12 cellular contexts compared by ENCODE assay signal in genomic region chr4:7815562-7815961, GRCh38.
DNase-seq lines count a peak whose midpoint lies in the region; TF ChIP-seq lines count a peak whose summit lies in the region.
"Had no signal": no experiment of that assay in that cellular context is flagged by ENCODE, and none has a peak within 500 bp of the region (broad histone marks: within the 10 kb centered on the region; RNA-seq: fewer than 3 reads in every experiment).

No MANE protein-coding gene starts in this region.

- H3K27ac Mint-ChIP-seq in CD14-positive monocyte = no peak overlapping the region

- H3K27ac ChIP-seq in SJSA1 = peak overlapping the region; percentile 4
- H3K27ac ChIP-seq: tibial nerve had no signal

- H3K9me3 ChIP-seq in SJSA1 (replicated peaks) (no peaks in the 10 kb centered on the region), skeletal muscle satellite cell (replicated peaks; ENCODE audit: low read length) (no peaks in the 10 kb centered on the region)
- H3K9me3 ChIP-seq: tibial nerve had no signal

- H3K4me3 Mint-ChIP-seq in CD14-positive monocyte = no peak overlapping the region
- H3K4me3 Mint-ChIP-seq: activated T-cell treated with anti-CD3 and anti-CD28 coated beads, Interleukin-2, amount 50 U/mL, for 4 hours; brain had no signal

- H3K36me3 Mint-ChIP-seq in CD14-positive monocyte = peaks cover 0 to 34% of the 10 kb centered on the region in 2 donors

- intact Hi-C loops in CD14-positive monocyte (cut with micrococcal nuclease) = no loop called here

- H3K4me2 ChIP-seq in skeletal muscle satellite cell (ENCODE audit: low read length) = no peak overlapping the region

- no peak for TF ChIP-seq CTCF in fibroblast of pulmonary artery (IDR thresholded peaks at IDR 0.05; ENCODE audit: low read length, missing control alignments)
- TF ChIP-seq CTCF in CD14-positive monocyte (IDR thresholded peaks at IDR 0.05) = no peak
- no peak for TF ChIP-seq CTCF in GM13976 (IDR thresholded peaks at IDR 0.05; ENCODE audit: borderline replicate concordance, control extremely low read depth, extremely low read depth, insufficient read depth, missing control alignments)

- H3K4me1 Mint-ChIP-seq in CD14-positive monocyte = no peaks in the 10 kb centered on the region

- H3K4me1 ChIP-seq in SJSA1 (replicated peaks) = peaks cover 76% of the 10 kb centered on the region
- peaks cover 48% of the 10 kb centered on the region for H3K4me1 ChIP-seq in skeletal muscle satellite cell (ENCODE audit: control insufficient read depth, insufficient read depth, low read length)

- peak overlapping the region; percentile 8 for H3K9ac ChIP-seq in skeletal muscle satellite cell (ENCODE audit: low read depth, low read length)

- H3K27me3 Mint-ChIP-seq in CD14-positive monocyte (ENCODE audit: low read depth in 3 of 3) = peaks cover 3 to 16% (median 5%) of the 10 kb centered on the region in 3 donors

- H3K9me3 Mint-ChIP-seq in CD14-positive monocyte = peaks cover 0 to 2% (median 0%) of the 10 kb centered on the region in 7 donors
- H3K9me3 Mint-ChIP-seq: activated T-cell treated with anti-CD3 and anti-CD28 coated beads, Interleukin-2, amount 50 U/mL, for 4 hours had no signal

- H3K36me3 ChIP-seq in SJSA1 (peaks cover 55% of the 10 kb centered on the region), skeletal muscle satellite cell (ENCODE audit: insufficient read depth, low read length) (peaks cover 63% of the 10 kb centered on the region)

- H3K4me3 ChIP-seq in SJSA1 (no peak overlapping the region), fibroblast of pulmonary artery (replicated peaks; ENCODE audit: low read depth, low read length) (no peak overlapping the region), skeletal muscle satellite cell (ENCODE audit: low read length) (no peak overlapping the region)
- H3K4me3 ChIP-seq: tibial nerve had no signal

- in situ Hi-C loops in GM13976 (cut with MboI; ENCODE audit: low sequenced_read_pairs, unreplicated experiment) = no loop called here

- no peaks in the 10 kb centered on the region for H3K27me3 ChIP-seq in SJSA1 (replicated peaks)
- no peaks in the 10 kb centered on the region for H3K27me3 ChIP-seq in skeletal muscle satellite cell (ENCODE audit: control insufficient read depth, insufficient read depth, low read length)
- H3K27me3 ChIP-seq: tibial nerve had no signal

- DNase-seq in NCI-H2171 treated with DMSO at 0.1 percent for 48 hours (lab: John Stamatoyannopoulos, UW) (peak; percentile 42), NCI-H2171 (lab: John Stamatoyannopoulos, UW) (no peak), SJSA1 (ENCODE audit: low read depth in 1 of 2, low spot score in 2 of 2) (peak; percentile 31 to 58), fibroblast of pulmonary artery (ENCODE audit: low read depth) (peak; percentile 82), CD14-positive monocyte (ENCODE audit: low spot score) (no peak), GM13976 (ENCODE audit: low spot score) (no peak), NCI-H526 (lab: John Stamatoyannopoulos, UW) (no peak)
- DNase-seq: activated T-cell treated with anti-CD3 and anti-CD28 coated beads, Interleukin-2, amount 50 U/mL, for 4 hours; DND-41 had no signal

Comparison
In these comparisons a context has a peak if more than half of its experiments do, and no peak if none do; other contexts are left out.
1. DNase-seq: peak in NCI-H2171 treated with DMSO at 0.1 percent for 48 hours (single experiment), SJSA1 (2 of 2) and fibroblast of pulmonary artery (single experiment); none in NCI-H2171 (single experiment), CD14-positive monocyte (single experiment), GM13976 (single experiment) and NCI-H526 (0 of 2).